8 cellular contexts compared by ENCODE assay signal in genomic region chr17:81295031-81295677, GRCh38. TPM values are rescaled to one million over a fixed set of nuclear protein-coding genes. Genes with fewer than 3 reads are reported as not detected.
DNase-seq lines count a peak whose midpoint lies in the region; ATAC-seq, FAIRE-seq and TF ChIP-seq lines count a peak whose summit lies in the region.

Gene SLC38A10 (minus strand): TSS chr17:81295307. CDS start chr17:81294921, 386 bp downstream.

- in situ Hi-C loops in Caki2 (cut with HindIII; ENCODE audit: low pct_unique_long_range_greater_than_20kb, low sequenced_read_pairs), result no loop called here
- in situ Hi-C loops in endometrial microvascular endothelial cells (cut with HindIII; ENCODE audit: inconsistent ontology term, low pct_unique_long_range_greater_than_20kb, low sequenced_read_pairs), result no loop called here

- H3K79me2 ChIP-seq in OCI-LY3 (ENCODE audit: low read length), result peaks cover 41% of the 10 kb centered on the region

- FAIRE-seq in HTR-8/SVneo (lab: Jason Lieb, UNC), result peak; percentile 57

- H3K36me3 ChIP-seq in OCI-LY3 (replicated peaks; ENCODE audit: low read depth, low read length), result peaks cover 4% of the 10 kb centered on the region

- H3K9me3 ChIP-seq in OCI-LY3 (ENCODE audit: insufficient read depth, low read length), result no peaks in the 10 kb centered on the region

- H4K20me1 ChIP-seq in OCI-LY3 (ENCODE audit: insufficient read depth, low read length), result peaks cover 8% of the 10 kb centered on the region; the same call in 1 of the 2 replicates

- DNase-seq in Caki2 (ENCODE audit: low read depth), result peak; percentile 84
- DNase-seq in HTR-8/SVneo (ENCODE audit: insufficient read length, low spot score), result peak; percentile 98
- peak; percentile 96 for DNase-seq in activated CD8-positive, alpha-beta memory T cell treated with anti-CD3 and anti-CD28 coated beads, Interleukin-2, amount 50 U/mL, for 48 hours
- DNase-seq in midbrain (lab: John Stamatoyannopoulos, UW), result peak; percentile 90
- DNase-seq in stimulated activated CD8-positive, alpha-beta memory T cell treated with anti-CD3 and anti-CD28 coated beads, Interleukin-15, amount 100 ng/mL, for 48 hours (ENCODE audit: low read depth in 2 of 2), result peak; percentile 87 to 89

- peak; percentile 64 for ATAC-seq in GM21360 (IDR thresholded peaks at IDR 0.05; ENCODE audit: unreplicated experiment)

- peaks cover 9% of the 10 kb centered on the region; the same call in 1 of the 2 replicates for H3K4me1 ChIP-seq in OCI-LY3 (ENCODE audit: low read length)

- H3K27ac ChIP-seq in OCI-LY3 (ENCODE audit: low read length), result peak within 1 kb of the TSS; percentile 63

- H3K4me2 ChIP-seq in OCI-LY3 (ENCODE audit: low read length), result peak within 1 kb of the TSS; percentile 89

- no peak for TF ChIP-seq CTCF in OCI-LY3 (IDR thresholded peaks at IDR 0.05; ENCODE audit: low read depth, low read length)

- peak within 1 kb of the TSS; percentile 94 for H3K9ac ChIP-seq in OCI-LY3 (ENCODE audit: low read length)

- H3K27me3 ChIP-seq in OCI-LY3 (ENCODE audit: low read depth, low read length), result no peaks in the 10 kb centered on the region

- peak within 1 kb of the TSS; percentile 93 for H2AFZ ChIP-seq in OCI-LY3 (ENCODE audit: low read depth, low read length)

- peak within 1 kb of the TSS; percentile 97 for H3K4me3 ChIP-seq in OCI-LY3 (ENCODE audit: low read length)

RNA-seq across cellular contexts. Expression of gene SLC38A10, which starts in this region (rescaled TPM):
- 77.3 and 85.2 TPM in 2 replicates for total RNA-seq in Caki2 (2014; rRNA removed; shearing (Covaris generic); ENCODE audit: low replicate concordance)
- total RNA-seq in endometrial microvascular endothelial cells (ENCODE audit: inconsistent ontology term), result 103 TPM

Comparison
In these comparisons a context has a peak if more than half of its experiments do, and no peak if none do; other contexts are left out.
1. Peak in every context shown above with its lines: DNase-seq, ATAC-seq, H3K4me3 ChIP-seq and H3K27ac ChIP-seq.